Comparison of ENCODE assay signal across 18 cellular contexts in genomic region chr9:13239208-13239607, GRCh38. TPM values are rescaled to one million over a fixed set of nuclear protein-coding genes. Genes with fewer than 3 reads are reported as not detected.
"Had no signal": no experiment of that assay in that cellular context is flagged by ENCODE, and none has a peak within 500 bp of the region (broad histone marks: within the 10 kb centered on the region; RNA-seq: fewer than 3 reads in every experiment).

No MANE protein-coding gene starts in this region.

- H3K9me3 ChIP-seq: colonic mucosa, esophagus muscularis mucosa, gastroesophageal sphincter, heart left ventricle, left lung, lower lobe of right lung had no signal

- H3K9me3 Mint-ChIP-seq: dendritic cell treated with granulocyte-macrophage colony-stimulating factor and Interleukin-4, amounts not matched to agents 40 ng/mL and 50 ng/mL, for 4 days had no signal

- H3K27ac Mint-ChIP-seq: dendritic cell treated with granulocyte-macrophage colony-stimulating factor and Interleukin-4, amounts not matched to agents 40 ng/mL and 50 ng/mL, for 4 days; naive thymus-derived CD4-positive, alpha-beta T cell; natural killer cell had no signal

- DNase-seq: colonic mucosa; cortex of kidney; effector CD8-positive, alpha-beta T cell; foreskin keratinocyte; heart left ventricle; hypothalamus; left cardiac atrium; left lung; left ventricle myocardium superior; lower lobe of right lung; mesenchymal stem cell; midbrain; naive thymus-derived CD4-positive, alpha-beta T cell; natural killer cell had no signal

- ATAC-seq: foreskin keratinocyte; gastroesophageal sphincter; heart left ventricle; left cardiac atrium; left lung; left ventricle myocardium superior; lower lobe of right lung; naive thymus-derived CD4-positive, alpha-beta T cell; natural killer cell had no signal

- H3K27me3 Mint-ChIP-seq: dendritic cell treated with granulocyte-macrophage colony-stimulating factor and Interleukin-4, amounts not matched to agents 40 ng/mL and 50 ng/mL, for 4 days; naive thymus-derived CD4-positive, alpha-beta T cell had no signal

- H3K4me1 Mint-ChIP-seq: naive thymus-derived CD4-positive, alpha-beta T cell; natural killer cell had no signal

- H3K36me3 ChIP-seq: colonic mucosa, left lung, lower lobe of right lung had no signal

- H3K4me3 ChIP-seq: colonic mucosa, esophagus muscularis mucosa, gastroesophageal sphincter, heart left ventricle, hepatocyte, left lung, lower lobe of right lung had no signal

- H3K4me3 Mint-ChIP-seq: dendritic cell treated with granulocyte-macrophage colony-stimulating factor and Interleukin-4, amounts not matched to agents 40 ng/mL and 50 ng/mL, for 4 days; naive thymus-derived CD4-positive, alpha-beta T cell; natural killer cell had no signal

- H3K36me3 Mint-ChIP-seq: naive thymus-derived CD4-positive, alpha-beta T cell; natural killer cell had no signal

- H3K27me3 ChIP-seq: colonic mucosa, esophagus muscularis mucosa, foreskin keratinocyte, gastroesophageal sphincter, heart left ventricle, hepatocyte, left lung had no signal

- H3K4me1 ChIP-seq: colonic mucosa, esophagus muscularis mucosa, foreskin keratinocyte, gastroesophageal sphincter, left lung, lower lobe of right lung had no signal

RNA-seq across cellular contexts. Expression of gene MPDZ, which starts 40.3 kb away (rescaled TPM):
- polyA plus RNA-seq: naive thymus-derived CD4-positive, alpha-beta T cell had no signal
